15 cellular contexts compared by ENCODE assay signal in the genomic region with DNA sequence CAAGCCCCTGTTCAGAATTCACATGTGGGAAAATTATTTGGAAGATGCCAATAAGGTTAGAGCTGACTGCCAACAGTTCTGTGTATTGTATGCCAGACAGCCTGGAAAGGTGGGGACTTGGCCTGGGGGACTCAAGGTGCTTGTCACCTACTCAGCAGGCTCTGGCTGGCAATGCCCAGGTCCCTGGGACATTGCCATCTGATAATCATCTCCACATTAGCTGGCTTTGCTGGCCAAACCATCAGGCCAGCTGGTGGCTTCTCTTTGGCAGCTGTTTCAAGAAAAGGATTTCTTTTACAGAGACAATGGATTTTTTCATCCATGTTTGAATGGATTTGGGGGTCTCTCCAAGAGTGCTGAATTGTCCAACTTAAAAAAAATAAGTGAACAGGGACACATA.
"Had no signal": no experiment of that assay in that cellular context is flagged by ENCODE, and none has a peak within 500 bp of the region (broad histone marks: within the 10 kb centered on the region; RNA-seq: fewer than 3 reads in every experiment).

No MANE protein-coding gene starts in this region.

- H3K4me1 ChIP-seq: breast epithelium, psoas muscle, spleen had no signal

- DNase-seq: activated CD4-positive, alpha-beta T cell treated with anti-CD3 and anti-CD28 coated beads, Interleukin-2, amount 50 U/mL, for 4 hours; activated CD4-positive, CD25-positive, alpha-beta regulatory T cell treated with anti-CD3 and anti-CD28 coated beads, Interleukin-2, amount 50 U/mL, for 72 hours; activated effector memory CD4-positive, alpha-beta T cell treated with Interleukin-2 at 50 U/mL for 16 hours; activated naive CD8-positive, alpha-beta T cell treated with anti-CD3 and anti-CD28 coated beads for 36 hours; activated T-cell treated with anti-CD3 and anti-CD28 coated beads, Interleukin-2, amount 50 U/mL, for 1 hour; foreskin melanocyte; left colon; mucosa of descending colon; natural killer cell; psoas muscle; spleen; stimulated activated CD4-positive, alpha-beta T cell treated with anti-CD3 and anti-CD28 coated beads, Interleukin-1b, Interleukin-23, amount 100 ng/mL, for 48 hours had no signal

- H3K9me3 ChIP-seq: breast epithelium, mucosa of descending colon, psoas muscle, spleen had no signal

- H3K27me3 ChIP-seq: breast epithelium, spleen had no signal

- H3K36me3 ChIP-seq: breast epithelium, spleen had no signal

- H3K4me3 ChIP-seq: breast epithelium, mucosa of descending colon, psoas muscle, spleen had no signal

- H3K27ac ChIP-seq: breast epithelium, psoas muscle, spleen had no signal

- ATAC-seq: left colon; mucosa of descending colon; psoas muscle; sciatic nerve; stimulated activated memory B cell treated with anti-CD40 and anti-IgM and Interleukin-4, amounts not matched to agents 10 μg/mL and 1 μg/mL and 100 μg/mL, for 72 hours had no signal
